Comparison of ENCODE assay signal across 16 cellular contexts in the genomic region with DNA sequence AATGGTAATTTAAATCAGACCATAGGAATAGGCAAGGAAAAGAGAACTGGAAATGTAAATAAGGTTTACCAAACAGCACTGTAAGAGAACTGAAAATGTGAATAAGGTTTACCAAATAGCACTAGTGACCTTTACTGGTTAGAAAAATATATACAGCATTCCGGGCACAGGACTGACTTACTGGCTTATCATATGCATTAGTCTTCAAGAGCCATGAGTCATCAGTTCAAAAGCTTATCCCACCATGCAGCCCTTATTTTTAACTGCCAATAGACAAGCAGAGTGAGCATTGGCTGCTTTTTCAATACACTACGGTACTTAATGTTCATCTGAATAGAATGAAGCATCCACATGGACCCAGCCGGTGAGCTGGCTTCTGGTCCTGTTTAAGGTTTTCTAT. TPM values are rescaled to one million over a fixed set of nuclear protein-coding genes. Genes with fewer than 3 reads are reported as not detected.
"Had no signal": no experiment of that assay in that cellular context is flagged by ENCODE, and none has a peak within 500 bp of the region (broad histone marks: within the 10 kb centered on the region; RNA-seq: fewer than 3 reads in every experiment).

No MANE protein-coding gene starts in this region.

- ATAC-seq: natural killer cell; pancreas; right lobe of liver; stimulated activated effector memory CD8-positive, alpha-beta T cell treated with anti-CD3 and anti-CD28 coated beads, Interleukin-12 subunit alpha, Interleukin-12 subunit beta, amount 100 ng/mL, for 72 hours had no signal

- H3K36me3 ChIP-seq: esophagus squamous epithelium, pancreas, right lobe of liver, stomach, vagina had no signal

- H3K9me3 ChIP-seq: esophagus squamous epithelium, pancreas, right lobe of liver, stomach, vagina had no signal

- FAIRE-seq: bronchial epithelial cell, endothelial cell of umbilical vein, pancreas, small intestine had no signal

- H3K27me3 ChIP-seq: esophagus squamous epithelium, pancreas, right lobe of liver, stomach, vagina had no signal

- H3K4me3 ChIP-seq: esophagus squamous epithelium, pancreas, right lobe of liver, stomach, vagina had no signal

- H3K4me1 ChIP-seq: esophagus squamous epithelium, pancreas, right lobe of liver, stomach, vagina had no signal

- DNase-seq: activated CD4-positive, CD25-positive, alpha-beta regulatory T cell treated with anti-CD3 and anti-CD28 coated beads, Interleukin-2, amount 50 U/mL, for 72 hours; activated gamma-delta T cell; cerebellar nuclear complex; effector CD8-positive, alpha-beta T cell; esophagus squamous epithelium; natural killer cell; pancreas; right lobe of liver; small intestine; stimulated activated CD4-positive, alpha-beta T cell treated with anti-CD3 and anti-CD28 coated beads, Interleukin-4, amount 100 ng/mL, for 1 hour; stomach had no signal

- H3K27ac ChIP-seq: esophagus squamous epithelium, pancreas, right lobe of liver, stomach, vagina, VCaP had no signal

RNA-seq across cellular contexts. Expression of a gene that starts 13.0 kb away (rescaled TPM):
- total RNA-seq: bronchial epithelial cell had no signal
